Comparison of ENCODE assay signal across 11 cellular contexts in the genomic region with DNA sequence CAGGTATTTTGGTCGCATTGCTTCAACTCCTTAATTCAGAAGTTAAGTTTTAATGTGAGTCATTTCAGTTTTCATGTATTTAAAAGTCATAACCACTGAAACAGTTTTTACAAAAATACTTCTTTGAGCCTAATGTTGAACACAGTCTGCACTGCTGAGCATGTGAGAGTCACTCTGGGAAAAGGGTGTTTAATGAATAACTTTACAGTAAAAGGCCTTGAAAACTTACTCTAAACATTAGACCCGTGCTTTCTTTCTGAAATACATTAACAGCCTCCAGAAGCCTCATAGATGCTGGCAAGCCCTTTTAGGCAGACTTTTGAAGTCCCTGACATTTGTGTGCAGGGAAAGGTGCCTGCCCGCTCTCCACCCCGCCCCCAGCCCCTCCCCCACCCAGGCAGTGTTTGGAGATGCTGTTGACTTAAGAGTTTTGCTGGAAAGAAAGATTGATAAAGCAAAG.
DNase-seq lines count a peak whose midpoint lies in the region; ATAC-seq lines count a peak whose summit lies in the region.
"Had no signal": no experiment of that assay in that cellular context is flagged by ENCODE, and none has a peak within 500 bp of the region (broad histone marks: within the 10 kb centered on the region; RNA-seq: fewer than 3 reads in every experiment).

No MANE protein-coding gene starts in this region.

- no peaks in the 10 kb centered on the region for H3K4me1 Mint-ChIP-seq in stimulated activated naive CD8-positive, alpha-beta T cell treated with anti-CD3 and anti-CD28 coated beads, Interleukin-15, amount 100 ng/mL, for 72 hours

- H3K9me3 Mint-ChIP-seq in stimulated activated naive CD8-positive, alpha-beta T cell treated with anti-CD3 and anti-CD28 coated beads, Interleukin-15, amount 100 ng/mL, for 72 hours = no peaks in the 10 kb centered on the region

- ATAC-seq in GM18508 (IDR thresholded peaks at IDR 0.05; ENCODE audit: insufficient read depth, unreplicated experiment) = peak; percentile 96
- ATAC-seq in GM21717 (IDR thresholded peaks at IDR 0.05; ENCODE audit: unreplicated experiment) = peak; percentile 78
- peak; percentile 76 for ATAC-seq in HG03342 (IDR thresholded peaks at IDR 0.05; ENCODE audit: unreplicated experiment)
- no peak for ATAC-seq in stimulated activated naive CD8-positive, alpha-beta T cell treated with anti-CD3 and anti-CD28 coated beads, Interleukin-15, amount 100 ng/mL, for 72 hours

- DNase-seq in kidney tubule cell (ENCODE audit: low spot score) (peak; percentile 77), NCI-H2081 (lab: John Stamatoyannopoulos, UW) (no peak), amygdala (lab: John Stamatoyannopoulos, UW) (no peak), dermis blood vessel endothelial cell (no peak)
- no peak for DNase-seq in stimulated activated naive CD8-positive, alpha-beta T cell treated with anti-CD3 and anti-CD28 coated beads, Interleukin-15, amount 100 ng/mL, for 72 hours
- DNase-seq: AML-193, brain microvascular endothelial cell, MG63 had no signal

- H3K27me3 Mint-ChIP-seq in stimulated activated naive CD8-positive, alpha-beta T cell treated with anti-CD3 and anti-CD28 coated beads, Interleukin-15, amount 100 ng/mL, for 72 hours = no peaks in the 10 kb centered on the region

- H3K4me3 Mint-ChIP-seq in stimulated activated naive CD8-positive, alpha-beta T cell treated with anti-CD3 and anti-CD28 coated beads, Interleukin-15, amount 100 ng/mL, for 72 hours = no peak overlapping the region

- no peak overlapping the region for H3K27ac Mint-ChIP-seq in stimulated activated naive CD8-positive, alpha-beta T cell treated with anti-CD3 and anti-CD28 coated beads, Interleukin-15, amount 100 ng/mL, for 72 hours
